ENCODE assay signal across 13 cellular contexts in genomic region chrX:149932970-149933369, GRCh38. TPM values are rescaled to one million over a fixed set of nuclear protein-coding genes. Genes with fewer than 3 reads are reported as not detected.
"Had no signal": no experiment of that assay in that cellular context is flagged by ENCODE, and none has a peak within 500 bp of the region (broad histone marks: within the 10 kb centered on the region; RNA-seq: fewer than 3 reads in every experiment).

No MANE protein-coding gene starts in this region.

RNA-seq across cellular contexts. Expression of gene HSFX4, which starts 3.6 kb away (rescaled TPM):
- total RNA-seq: activated CD4-positive, alpha-beta memory T cell treated with anti-CD3 and anti-CD28 coated beads, Interleukin-2, amount 10 ng/mL, durations not matched to agents 7 days and 5 days; activated CD4-positive, alpha-beta T cell treated with anti-CD3 and anti-CD28 coated beads for 36 hours; activated CD4-positive, alpha-beta T cell treated with anti-CD3 and anti-CD28 coated beads, Interleukin-2, amount 10 ng/mL, durations not matched to agents 7 days and 5 days; activated CD8-positive, alpha-beta T cell treated with anti-CD3 and anti-CD28 coated beads, Interleukin-2, amount 10 ng/mL, durations not matched to agents 7 days and 5 days; activated naive CD8-positive, alpha-beta T cell treated with anti-CD3 and anti-CD28 coated beads, Interleukin-2, amount 10 ng/mL, durations not matched to agents 7 days and 5 days; activated T-helper 2 cell treated with anti-CD3 and anti-CD28 coated beads, Interferon-gamma antibody, Interleukin-2, Interleukin-4, amounts not matched to agents 10 μg/mL and 5 μg/mL and 100 μg/mL, durations not matched to agents 14 hours and 24 hours and 36 hours; ascending aorta; body of pancreas; breast epithelium; cerebellum had no signal

RNA-seq across cellular contexts. Expression of gene MAGEA8, which starts 52.0 kb away (rescaled TPM):
- total RNA-seq: activated CD4-positive, alpha-beta memory T cell treated with anti-CD3 and anti-CD28 coated beads, Interleukin-2, amount 10 ng/mL, durations not matched to agents 7 days and 5 days; activated CD4-positive, alpha-beta T cell treated with anti-CD3 and anti-CD28 coated beads for 36 hours; activated CD4-positive, alpha-beta T cell treated with anti-CD3 and anti-CD28 coated beads, Interleukin-2, amount 10 ng/mL, durations not matched to agents 7 days and 5 days; activated CD8-positive, alpha-beta memory T cell treated with anti-CD3 and anti-CD28 coated beads, Interleukin-2, amount 10 ng/mL, durations not matched to agents 7 days and 5 days; activated CD8-positive, alpha-beta T cell treated with anti-CD3 and anti-CD28 coated beads, Interleukin-2, amount 10 ng/mL, durations not matched to agents 7 days and 5 days; activated naive CD8-positive, alpha-beta T cell treated with anti-CD3 and anti-CD28 coated beads, Interleukin-2, amount 10 ng/mL, durations not matched to agents 7 days and 5 days; activated T-helper 2 cell treated with anti-CD3 and anti-CD28 coated beads, Interferon-gamma antibody, Interleukin-2, Interleukin-4, amounts not matched to agents 10 μg/mL and 5 μg/mL and 100 μg/mL, durations not matched to agents 14 hours and 24 hours and 36 hours; ascending aorta; body of pancreas; breast epithelium; cardiac septum; cerebellum had no signal
- polyA plus RNA-seq: adipose tissue had no signal
